Comparison of ENCODE assay signal across 23 cellular contexts in genomic region chr1:60560701-60561100, GRCh38.
A peak's percentile ranks its signal among the peaks of the same experiment; 100 is the strongest.
DNase-seq lines count a peak whose midpoint lies in the region; ATAC-seq lines count a peak whose summit lies in the region.
"Had no signal": no experiment of that assay in that cellular context is flagged by ENCODE, and none has a peak within 500 bp of the region (broad histone marks: within the 10 kb centered on the region; RNA-seq: fewer than 3 reads in every experiment).

No MANE protein-coding gene starts in this region.

- H3K27me3 ChIP-seq in neuronal stem cell (ENCODE audit: control insufficient read depth in 3 of 3, insufficient read depth in 3 of 3, low read depth in 1 of 3, low read length in 3 of 3): no peaks in the 10 kb centered on the region
- H3K27me3 ChIP-seq: BLaER1 treated with 17β-estradiol and CSF1 and Interleukin-3, amounts not matched to agents 10 nM and 100 nM had no signal

- no peak overlapping the region for H4K91ac ChIP-seq in neuronal stem cell (ENCODE audit: low read depth, low read length, poor library complexity)

- H3K9ac ChIP-seq in neuronal stem cell (ENCODE audit: low read depth, low read length, poor library complexity): no peak overlapping the region
- H3K9ac ChIP-seq: BLaER1 treated with 17β-estradiol and CSF1 and Interleukin-3, amounts not matched to agents 10 nM and 100 nM had no signal

- H3K14ac ChIP-seq in neuronal stem cell (ENCODE audit: low read length): no peak overlapping the region

- no peak overlapping the region for H3K4me3 ChIP-seq in neuronal stem cell (ENCODE audit: low read length in 2 of 2)
- H3K4me3 ChIP-seq: A549; BLaER1 treated with 17β-estradiol and CSF1 and Interleukin-3, amounts not matched to agents 10 nM and 100 nM; GM12878 had no signal

- H2BK15ac ChIP-seq in neuronal stem cell (ENCODE audit: low read length): no peak overlapping the region

- H3K79me1 ChIP-seq in neuronal stem cell (ENCODE audit: low read depth, low read length): no peaks in the 10 kb centered on the region

- H3K27ac ChIP-seq in neuronal stem cell (replicated peaks; ENCODE audit: low read length): no peak overlapping the region
- H3K27ac ChIP-seq: 22Rv1; A549; BLaER1 treated with 17β-estradiol and CSF1 and Interleukin-3, amounts not matched to agents 10 nM and 100 nM; C4-2B had no signal

- H4K8ac ChIP-seq in neuronal stem cell (ENCODE audit: low read depth, low read length): no peak overlapping the region

- ATAC-seq in HG03442 (IDR thresholded peaks at IDR 0.05; ENCODE audit: unreplicated experiment): no peak
- ATAC-seq: A549; CD8-positive, alpha-beta T cell; GM12878 had no signal

- DNase-seq in astrocyte of the hippocampus (ENCODE audit: low read depth, low spot score) (peak; percentile 12), myocyte (ENCODE audit: low read depth) (peak; percentile 26), neuronal stem cell (ENCODE audit: low spot score) (peak; percentile 8), D341Med (ENCODE audit: low spot score) (no peak), NCI-H1694 treated with DMSO at 0.1 percent for 48 hours (lab: John Stamatoyannopoulos, UW) (no peak)
- DNase-seq: AML-193; Caco-2; Calu3; CD4-positive, alpha-beta T cell; CD8-positive, alpha-beta T cell; DMS 273 treated with DMSO at 0.1 percent for 48 hours; DMS153; DMS53; DMS79; DND-41; EL; GDM1 had no signal

- no CpG with 5 or more reads among the region's 3 CpGs for WGBS in neuronal stem cell (ENCODE audit: extremely low coverage in 2 of 2, insufficient read length in 2 of 2, insufficient replicate concordance in 1 of 2), 2 donors

- H2BK12ac ChIP-seq in neuronal stem cell (ENCODE audit: low read length): no peak overlapping the region

- H3K18ac ChIP-seq in neuronal stem cell (ENCODE audit: low read length): no peak overlapping the region

- H2AFZ ChIP-seq in neuronal stem cell (ENCODE audit: low read length): no peak overlapping the region

- no peak overlapping the region for H3K4me2 ChIP-seq in neuronal stem cell (ENCODE audit: insufficient read depth, low read length, poor library complexity, severe bottlenecking)
- H3K4me2 ChIP-seq: A549; BLaER1 treated with 17β-estradiol and CSF1 and Interleukin-3, amounts not matched to agents 10 nM and 100 nM had no signal

- no peak overlapping the region for H2BK120ac ChIP-seq in neuronal stem cell (ENCODE audit: low read depth, low read length)

- no peaks in the 10 kb centered on the region for H3K36me3 ChIP-seq in neuronal stem cell (replicated peaks in 1 of 2; ENCODE audit: control insufficient read depth in 2 of 2, insufficient read depth in 2 of 2, low read length in 2 of 2)
- H3K36me3 ChIP-seq: BLaER1 treated with 17β-estradiol and CSF1 and Interleukin-3, amounts not matched to agents 10 nM and 100 nM had no signal

- H3K4me1 ChIP-seq in neuronal stem cell (ENCODE audit: control insufficient read depth in 2 of 2, insufficient read depth in 1 of 2, low read depth in 1 of 2, low read length in 2 of 2): no peaks in the 10 kb centered on the region
- H3K4me1 ChIP-seq: A549, Caco-2 had no signal

- no peak overlapping the region for H3K4ac ChIP-seq in neuronal stem cell (ENCODE audit: low read length)

- no peaks in the 10 kb centered on the region for H3K9me3 ChIP-seq in neuronal stem cell (replicated peaks in 1 of 2; ENCODE audit: control insufficient read depth in 2 of 2, insufficient read depth in 1 of 2, low read depth in 1 of 2, low read length in 2 of 2)
- H3K9me3 ChIP-seq: A549; BLaER1 treated with 17β-estradiol and CSF1 and Interleukin-3, amounts not matched to agents 10 nM and 100 nM; Caco-2 had no signal

- H3K23ac ChIP-seq in neuronal stem cell (ENCODE audit: low read depth, low read length, poor library complexity): no peak overlapping the region

- no peak overlapping the region for H2AK5ac ChIP-seq in neuronal stem cell (ENCODE audit: low read depth, low read length)

- H2BK5ac ChIP-seq in neuronal stem cell (ENCODE audit: low read length): no peak overlapping the region

Comparison
In these comparisons a context has a peak if more than half of its experiments do, and no peak if none do; other contexts are left out.
1. DNase-seq: peak in astrocyte of the hippocampus (single experiment), myocyte (single experiment) and neuronal stem cell (single experiment); none in D341Med (single experiment) and NCI-H1694 treated with DMSO at 0.1 percent for 48 hours (single experiment).